ENCODE assay signal across 9 cellular contexts in genomic region chr2:135820003-135820618, GRCh38. TPM values are rescaled to one million over a fixed set of nuclear protein-coding genes. Genes with fewer than 3 reads are reported as not detected.
A peak's percentile ranks its signal among the peaks of the same experiment; 100 is the strongest.
DNase-seq lines count a peak whose midpoint lies in the region; ATAC-seq and TF ChIP-seq lines count a peak whose summit lies in the region.
"Had no signal": no experiment of that assay in that cellular context is flagged by ENCODE, and none has a peak within 500 bp of the region (broad histone marks: within the 10 kb centered on the region; RNA-seq: fewer than 3 reads in every experiment).

No MANE protein-coding gene starts in this region.

- no peak for TF ChIP-seq CTCF in tibial nerve (IDR thresholded peaks at IDR 0.05)
- no peak for TF ChIP-seq CTCF in breast epithelium (IDR thresholded peaks at IDR 0.05)

- peak overlapping the region in 1 of 6 donors; percentile 48 for H3K27ac Mint-ChIP-seq in immature natural killer cell

- H3K4me1 ChIP-seq in tibial nerve, result no peaks in the 10 kb centered on the region
- H3K4me1 ChIP-seq in breast epithelium, result no peaks in the 10 kb centered on the region

- H3K9me3 ChIP-seq in tibial nerve, result peaks cover 0 to 20% (median 0%) of the 10 kb centered on the region in 4 donors
- H3K9me3 ChIP-seq in breast epithelium, result peaks cover 3 to 8% of the 10 kb centered on the region in 2 donors

- peaks cover 0 to 4% (median 4%) of the 10 kb centered on the region in 3 donors for H3K27me3 Mint-ChIP-seq in immature natural killer cell (ENCODE audit: low read depth in 3 of 3)
- H3K27me3 Mint-ChIP-seq: naive B cell had no signal

- TF ChIP-seq EP300 in tibial nerve (IDR thresholded peaks at IDR 0.05), result no peak

- H3K4me3 ChIP-seq in tibial nerve (no peak overlapping the region), breast epithelium (no peak overlapping the region)

- H3K27ac ChIP-seq in tibial nerve, result no peak overlapping the region
- no peak overlapping the region for H3K27ac ChIP-seq in breast epithelium

- H3K4me1 Mint-ChIP-seq in immature natural killer cell, result peaks cover 11 to 15% of the 10 kb centered on the region in 2 donors
- H3K4me1 Mint-ChIP-seq: naive B cell had no signal

- peak; percentile 89 for ATAC-seq in GM19438 (IDR thresholded peaks at IDR 0.05; ENCODE audit: low read depth, unreplicated experiment)
- ATAC-seq in HG03378 (IDR thresholded peaks at IDR 0.05; ENCODE audit: unreplicated experiment), result peak; percentile 92

- intact Hi-C loops in breast epithelium (cut with DNase I; ENCODE audit: low total_unique reads), result no loop called here

- peak; percentile 94 for DNase-seq in activated CD4-positive, alpha-beta T cell treated with anti-CD3 and anti-CD28 coated beads for 48 hours
- DNase-seq in immature natural killer cell (peak; percentile 27 to 43 (median 35)), germinal center (ENCODE audit: low spot score) (no peak), NCI-H524 (lab: John Stamatoyannopoulos, UW) (no peak), tibial nerve (ENCODE audit: low spot score in 2 of 2) (no peak), breast epithelium (ENCODE audit: low spot score in 2 of 2) (no peak)
- DNase-seq: naive B cell had no signal

- H3K4me3 Mint-ChIP-seq in immature natural killer cell, result peak overlapping the region; percentile 6 to 62 (median 26)
- H3K4me3 Mint-ChIP-seq: naive B cell had no signal

- H3K36me3 ChIP-seq in tibial nerve, result no peaks in the 10 kb centered on the region
- H3K36me3 ChIP-seq in breast epithelium, result no peaks in the 10 kb centered on the region

- H3K27me3 ChIP-seq in tibial nerve (no peaks in the 10 kb centered on the region), breast epithelium (no peaks in the 10 kb centered on the region)

- TF ChIP-seq POLR2A in tibial nerve (IDR thresholded peaks at IDR 0.05) (no peak), breast epithelium (IDR thresholded peaks at IDR 0.05) (no peak)

- WGBS in tibial nerve, 2 donors, result 48 to 52% methylated on average over 9 of the region's 9 CpGs

- H3K9me3 Mint-ChIP-seq in immature natural killer cell, result peaks cover 0 to 7% (median 0%) of the 10 kb centered on the region in 6 donors

- H3K36me3 Mint-ChIP-seq in immature natural killer cell, result peaks cover 0 to 9% (median 6%) of the 10 kb centered on the region in 3 donors

RNA-seq across cellular contexts. Expression of gene LCT, which starts 16.9 kb away (rescaled TPM):
- polyA plus RNA-seq in immature natural killer cell, result not detected
- total RNA-seq in tibial nerve, result under 1 TPM in 1 of 4 donors, not detected in 3; under 0.01 TPM
- total RNA-seq in breast epithelium, result not detected

RNA-seq across cellular contexts. Expression of gene MCM6, which starts 56.1 kb away (rescaled TPM):
- polyA plus RNA-seq in immature natural killer cell, result 10 to 100 TPM; 10.6 to 18.0 (median 17.0) TPM
- 10 to 100 TPM; 14.1 to 17.8 (median 15.7) TPM for total RNA-seq in tibial nerve
- total RNA-seq in breast epithelium, result 10 to 100 TPM; 10.9 to 11.8 (median 11.3) TPM

Comparison
In these comparisons a context has a peak if more than half of its experiments do, and no peak if none do; other contexts are left out.
1. DNase-seq: peak in activated CD4-positive, alpha-beta T cell treated with anti-CD3 and anti-CD28 coated beads for 48 hours (single experiment) and immature natural killer cell (3 of 3); none in germinal center (single experiment), NCI-H524 (0 of 2), tibial nerve (0 of 2) and breast epithelium (0 of 2).